34 cellular contexts compared by ENCODE assay signal in the genomic region with DNA sequence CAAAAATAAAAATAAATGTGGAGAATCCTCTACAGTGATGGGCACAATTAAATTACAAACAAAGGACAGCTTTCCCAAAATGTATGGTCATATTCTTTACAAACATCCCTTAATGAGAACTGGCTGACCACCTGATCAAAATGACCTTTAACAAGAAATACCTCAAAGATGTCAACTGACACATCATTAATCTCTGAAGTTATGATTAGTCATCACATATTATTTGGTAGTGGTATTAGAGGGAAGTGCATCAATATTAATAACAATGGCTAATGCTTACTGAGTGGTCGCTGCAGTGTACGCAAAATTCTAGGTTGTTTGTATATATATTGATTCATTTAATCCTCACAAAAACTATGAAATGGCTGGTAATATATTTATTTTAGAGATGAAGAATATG.
"Had no signal": no experiment of that assay in that cellular context is flagged by ENCODE, and none has a peak within 500 bp of the region (broad histone marks: within the 10 kb centered on the region; RNA-seq: fewer than 3 reads in every experiment).

No MANE protein-coding gene starts in this region.

- H3K27me3 ChIP-seq: adrenal gland, body of pancreas, brain microvascular endothelial cell, breast epithelium had no signal

- ATAC-seq: activated CD8-positive, alpha-beta T cell treated with anti-CD3 and anti-CD28 coated beads for 36 hours; activated naive CD4-positive, alpha-beta T cell treated with anti-CD3 and anti-CD28 coated beads, Interleukin-2, amount 50 U/mL, for 72 hours; activated T-cell treated with anti-CD3 and anti-CD28 coated beads, Interleukin-2, amount 50 U/mL, for 4 hours; activated T-cell treated with anti-CD3 and anti-CD28 coated beads, Interleukin-2, amount 50 U/mL, for 72 hours; activated T-helper 17 cell treated with anti-CD3 and anti-CD28 coated beads, Interleukin-2, amount 50 U/mL, for 72 hours; body of pancreas had no signal

- H3K4me3 ChIP-seq: adrenal gland, body of pancreas, breast epithelium had no signal

- H3K9me3 ChIP-seq: adrenal gland, body of pancreas had no signal

- H3K36me3 ChIP-seq: adrenal gland, brain microvascular endothelial cell, breast epithelium had no signal

- DNase-seq: activated B cell treated with CpG ODN at 0.5 μM for 24 hours; activated CD4-positive, alpha-beta memory T cell treated with anti-CD3 and anti-CD28 coated beads for 36 hours; activated CD4-positive, alpha-beta T cell treated with anti-CD3 and anti-CD28 coated beads for 4 hours; activated CD4-positive, alpha-beta T cell treated with anti-CD3 and anti-CD28 coated beads, Interleukin-2, amount 10 ng/mL, durations not matched to agents 24 days and 14 days; activated CD4-positive, alpha-beta T cell treated with anti-CD3 and anti-CD28 coated beads, Interleukin-2, amount 50 U/mL, for 1 hour; activated CD4-positive, alpha-beta T cell treated with anti-CD3 and anti-CD28 coated beads, Interleukin-2, amount 50 U/mL, for 4 hours; activated CD4-positive, CD25-positive, alpha-beta regulatory T cell treated with anti-CD3 and anti-CD28 coated beads, Interleukin-2, amount 50 U/mL, for 72 hours; activated CD8-positive, alpha-beta memory T cell treated with anti-CD3 and anti-CD28 coated beads, Interleukin-2, amount 50 U/mL, for 4 hours; activated CD8-positive, alpha-beta T cell treated with anti-CD3 and anti-CD28 coated beads for 36 hours; activated effector memory CD4-positive, alpha-beta T cell treated with anti-CD3 and anti-CD28 coated beads, Interleukin-2, amount 50 U/mL, for 16 hours; activated gamma-delta T cell treated with Interleukin-2 at 50 U/mL for 16 hours; activated naive CD4-positive, alpha-beta T cell; activated naive CD4-positive, alpha-beta T cell treated with anti-CD3 and anti-CD28 coated beads for 36 hours; activated naive CD4-positive, alpha-beta T cell treated with anti-CD3 and anti-CD28 coated beads, Interleukin-2, amount 50 U/mL, for 16 hours; activated naive CD8-positive, alpha-beta T cell treated with anti-CD3 and anti-CD28 coated beads for 36 hours; activated T-cell treated with anti-CD3 and anti-CD28 coated beads for 4 hours; activated T-cell treated with anti-CD3 and anti-CD28 coated beads, Interleukin-2, amount 50 U/mL, for 1 hour; activated T-cell treated with anti-CD3 and anti-CD28 coated beads, Interleukin-2, amount 50 U/mL, for 4 hours; activated T-cell treated with anti-CD3 and anti-CD28 coated beads, Interleukin-2, amount 50 U/mL, for 72 hours; adrenal gland; amniotic stem cell; aorta; body of pancreas; brain microvascular endothelial cell; central memory CD4-positive, alpha-beta T cell; T-helper 1 cell; T-helper 2 cell; T-helper 9 cell had no signal

- FAIRE-seq: astrocyte, TTC549 had no signal

- H3K27ac ChIP-seq: adrenal gland, body of pancreas, brain microvascular endothelial cell, breast epithelium, VCaP had no signal

- H3K4me1 ChIP-seq: adrenal gland, body of pancreas, breast epithelium had no signal
